1 cellular context compared by ENCODE assay signal in genomic region chr10:88243202-88243744, GRCh38.
TF ChIP-seq lines count a peak whose summit lies in the region.

No MANE protein-coding gene starts in this region.

TF ChIP-seq in SK-N-SH, 30 proteins besides CTCF, POLR2A, EP300 and RAD21 (continued from another document):
- no peak for TF ChIP-seq IRF3 (IDR thresholded peaks at IDR 0.05; ENCODE audit: low read depth, low read length)
- TF ChIP-seq PBX3 (IDR thresholded peaks at IDR 0.05): no peak
- TF ChIP-seq TAF1 (IDR thresholded peaks at IDR 0.05; ENCODE audit: borderline replicate concordance, low read depth, low read length): no peak
- TF ChIP-seq RFX5 (IDR thresholded peaks at IDR 0.05; ENCODE audit: low read length): no peak
- no peak for TF ChIP-seq FOXM1 (IDR thresholded peaks at IDR 0.05; ENCODE audit: low read depth)
- no peak for TF ChIP-seq JUND (IDR thresholded peaks at IDR 0.05)
- TF ChIP-seq TCF12 (IDR thresholded peaks at IDR 0.05): no peak
